Comparison of ENCODE assay signal across 15 cellular contexts in the genomic region with DNA sequence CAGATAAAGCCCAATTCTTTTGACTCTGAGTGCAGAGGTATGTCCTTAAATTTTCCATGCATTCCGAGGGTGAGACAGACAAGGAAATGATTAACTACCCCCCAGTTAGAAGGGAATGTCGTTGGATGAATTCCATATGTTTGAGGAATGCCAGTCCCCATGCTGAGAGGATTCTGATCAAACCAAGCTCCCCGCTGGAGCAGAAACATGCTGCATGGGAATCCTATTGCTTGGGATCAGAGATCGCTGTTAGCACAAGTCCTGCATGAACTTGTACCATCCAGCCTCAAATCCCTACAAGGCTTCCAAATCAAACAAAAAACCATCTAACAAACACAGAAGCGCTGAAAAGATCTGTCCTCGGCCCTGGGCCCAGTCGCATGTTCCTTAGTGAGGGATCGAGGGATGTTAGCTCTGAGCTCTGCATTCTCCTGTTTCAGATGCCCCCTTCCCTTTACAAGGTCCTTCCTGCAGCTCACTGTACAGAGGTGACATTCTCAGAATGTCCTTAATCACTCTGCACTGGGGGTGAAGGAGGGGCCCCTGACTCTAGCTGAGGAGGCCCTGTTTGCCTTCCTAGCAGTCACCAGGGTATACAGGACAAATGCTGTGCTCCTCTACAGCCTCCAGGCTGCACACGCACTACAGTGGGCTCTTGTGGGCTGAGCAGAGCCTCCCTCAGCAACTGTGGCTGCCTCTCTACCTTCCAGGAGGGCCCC.
A peak's percentile ranks its signal among the peaks of the same experiment; 100 is the strongest.
DNase-seq lines count a peak whose midpoint lies in the region; ATAC-seq and TF ChIP-seq lines count a peak whose summit lies in the region.
"Had no signal": no experiment of that assay in that cellular context is flagged by ENCODE, and none has a peak within 500 bp of the region (broad histone marks: within the 10 kb centered on the region; RNA-seq: fewer than 3 reads in every experiment).

No MANE protein-coding gene starts in this region.

- H3K27ac ChIP-seq in RWPE1 = peak overlapping the region; percentile 96
- H3K27ac ChIP-seq: coronary artery, tibial nerve had no signal

- no peaks in the 10 kb centered on the region for H3K27me3 Mint-ChIP-seq in osteocyte (ENCODE audit: unreplicated experiment)
- H3K27me3 Mint-ChIP-seq: activated CD8-positive, alpha-beta memory T cell treated with anti-CD3 and anti-CD28 coated beads, Interleukin-2, amount 10 ng/mL, durations not matched to agents 7 days and 5 days had no signal

- CTCF ChIA-PET in RWPE1 (lab: Yijun Ruan, JAX) = interaction anchor here (0.7 to 1.3 kb wide), 2 partner anchors 13 to 1372 kb away, joined by 3 read pairs; no protein-coding TSS in a partner anchor

- ATAC-seq in HG03432 (IDR thresholded peaks at IDR 0.05; ENCODE audit: unreplicated experiment) = no peak
- ATAC-seq: activated CD8-positive, alpha-beta memory T cell treated with anti-CD3 and anti-CD28 coated beads, Interleukin-2, amount 10 ng/mL, durations not matched to agents 7 days and 5 days; Right ventricle myocardium inferior had no signal

- no peak overlapping the region for H3K4me3 Mint-ChIP-seq in osteocyte (ENCODE audit: unreplicated experiment)
- H3K4me3 Mint-ChIP-seq: activated CD8-positive, alpha-beta memory T cell treated with anti-CD3 and anti-CD28 coated beads, Interleukin-2, amount 10 ng/mL, durations not matched to agents 7 days and 5 days had no signal

- H3K36me3 Mint-ChIP-seq in osteocyte (ENCODE audit: unreplicated experiment) = no peaks in the 10 kb centered on the region
- H3K36me3 Mint-ChIP-seq: activated CD8-positive, alpha-beta memory T cell treated with anti-CD3 and anti-CD28 coated beads, Interleukin-2, amount 10 ng/mL, durations not matched to agents 7 days and 5 days had no signal

- H3K27ac Mint-ChIP-seq in osteocyte (ENCODE audit: unreplicated experiment) = peak overlapping the region; percentile 87
- H3K27ac Mint-ChIP-seq: activated CD8-positive, alpha-beta memory T cell treated with anti-CD3 and anti-CD28 coated beads, Interleukin-2, amount 10 ng/mL, durations not matched to agents 7 days and 5 days had no signal

- H3K9me3 Mint-ChIP-seq in osteocyte (ENCODE audit: unreplicated experiment) = no peaks in the 10 kb centered on the region

- TF ChIP-seq CTCF in RWPE1 (conservative IDR thresholded peaks at IDR 0.05; ENCODE audit: low read depth) = no peak
- no peak for TF ChIP-seq CTCF in osteocyte (IDR thresholded peaks at IDR 0.05)

- peaks cover 44% of the 10 kb centered on the region for H3K4me1 Mint-ChIP-seq in osteocyte (ENCODE audit: unreplicated experiment)
- H3K4me1 Mint-ChIP-seq: activated CD8-positive, alpha-beta memory T cell treated with anti-CD3 and anti-CD28 coated beads, Interleukin-2, amount 10 ng/mL, durations not matched to agents 7 days and 5 days had no signal

- peak; percentile 69 for DNase-seq in ELF-1 (ENCODE audit: low read depth, low spot score)
- DNase-seq in RWPE1 (ENCODE audit: low spot score) = peak; percentile 40
- peak; percentile 76 for DNase-seq in fibroblast of peridontal ligament (ENCODE audit: extremely low read depth)
- no peak for DNase-seq in osteocyte (ENCODE audit: extremely low spot score, unreplicated experiment)
- no peak for DNase-seq in mesenteric fat pad (ENCODE audit: low spot score)
- no peak for DNase-seq in T-helper 1 cell
- DNase-seq in superior temporal gyrus (ENCODE audit: extremely low spot score) = no peak
- DNase-seq: activated CD8-positive, alpha-beta memory T cell treated with anti-CD3 and anti-CD28 coated beads, Interleukin-2, amount 10 ng/mL, durations not matched to agents 7 days and 5 days; DMS 273 treated with DMSO at 0.1 percent for 48 hours; NCI-H1092 treated with DMSO at 0.1 percent for 48 hours; stimulated activated CD4-positive, alpha-beta T cell treated with anti-CD3 and anti-CD28 coated beads, Interleukin-2, amount 100 ng/mL, for 24 hours had no signal

- POLR2A ChIA-PET in RWPE1 (lab: Yijun Ruan, JAX; ENCODE audit: low non-redundant PET) = interaction anchor here (0.6 kb wide), 2 partner anchors 239 to 353 kb away, joined by 3 read pairs; a partner anchor contains a TSS

Comparison
In these comparisons a context has a peak if more than half of its experiments do, and no peak if none do; other contexts are left out.
1. DNase-seq: peak in ELF-1 (single experiment), RWPE1 (single experiment) and fibroblast of peridontal ligament (single experiment); none in osteocyte (single experiment), mesenteric fat pad (single experiment), T-helper 1 cell (0 of 5) and superior temporal gyrus (single experiment).